Comparison of ENCODE assay signal across 8 cellular contexts in genomic region chr11:93198221-93198650, GRCh38. TPM values are rescaled to one million over a fixed set of nuclear protein-coding genes. Genes with fewer than 3 reads are reported as not detected.
A peak's percentile ranks its signal among the peaks of the same experiment; 100 is the strongest.
DNase-seq lines count a peak whose midpoint lies in the region; FAIRE-seq and TF ChIP-seq lines count a peak whose summit lies in the region.

No MANE protein-coding gene starts in this region.

- H3F3A ChIP-seq in PC-9 (ENCODE audit: insufficient read depth, low read depth): peaks cover 13% of the 10 kb centered on the region; the same call in 1 of the 2 replicates

- H2BK15ac ChIP-seq in H1 (ENCODE audit: low read length): no peak overlapping the region

- peaks cover 3% of the 10 kb centered on the region; the same call in 1 of the 2 replicates for H3K23me2 ChIP-seq in H1 (ENCODE audit: low read depth, low read length)

- H3K4me3 Mint-ChIP-seq in nephron progenitor cell: peak overlapping the region; percentile 98

- TF ChIP-seq RAD21 in H1 (IDR thresholded peaks at IDR 0.05 in 1 of 2, conservative IDR thresholded peaks at IDR 0.05 in 1 of 2; ENCODE audit: low read depth in 2 of 2, low read length in 2 of 2): no peak

- no peak overlapping the region; the same call in 1 of the 2 replicates for H2BK5ac ChIP-seq in H1 (ENCODE audit: low read depth, low read length)

- no peaks in the 10 kb centered on the region for H3K36me3 ChIP-seq in PC-9 (ENCODE audit: low read depth)
- H3K36me3 ChIP-seq in H1 (ENCODE audit: control insufficient read depth in 2 of 4, insufficient read depth in 4 of 4, low read length in 3 of 4): no peaks in the 10 kb centered on the region

- peak overlapping the region in 3 of 4 experiments; percentile 25 to 82 (median 47); a peak in 4 of 7 replicates for H3K9ac ChIP-seq in H1 (replicated peaks in 1 of 4; ENCODE audit: extremely low read depth in 1 of 4, low read depth in 3 of 4, low read length in 3 of 4)

- no peak overlapping the region for H2BK12ac ChIP-seq in H1 (ENCODE audit: low read depth, low read length)

- POLR2A ChIA-PET in PC-9 (lab: Charles Lee; ENCODE audit: unreplicated experiment) (interaction anchor here (0.5 kb wide), 1 partner anchor 542 kb away, joined by 14 read pairs; no protein-coding TSS in a partner anchor), H1 (lab: Charles Lee; ENCODE audit: partially characterized antibody) (interaction anchor here (0.6 to 4.0 kb wide), 10 partner anchors 15 to 543 kb away, joined by 3 to 21 read pairs (median 4); partner anchors contain the start of genes C11orf54 and TAF1D)

- peaks cover 3% of the 10 kb centered on the region for H3K27me3 Mint-ChIP-seq in nephron progenitor cell (ENCODE audit: low read depth, poor library complexity)

- H4K5ac ChIP-seq in H1 (ENCODE audit: insufficient read length, low read depth, low read length): peak overlapping the region; percentile 59

- H2AK5ac ChIP-seq in H1 (ENCODE audit: low read depth, low read length): no peak overlapping the region

- no peak for TF ChIP-seq POLR2A in H1 (IDR thresholded peaks at IDR 0.05; ENCODE audit: control extremely low read depth in 1 of 2, low read depth in 2 of 2, low read length in 2 of 2)

- no peak overlapping the region for H3K14ac ChIP-seq in H1 (ENCODE audit: insufficient read length)

- DNase-seq in NCI-H524 (lab: John Stamatoyannopoulos, UW) (peak; percentile 3 to 48), NCI-H524 treated with DMSO at 0.1 percent for 48 hours (lab: John Stamatoyannopoulos, UW) (no peak), PC-9 (peak in 1 of 2 experiments; percentile 51), H1 (ENCODE audit: low read depth in 1 of 2, low spot score in 2 of 2) (no peak), nephron progenitor cell (no peak), NCI-H69 (lab: John Stamatoyannopoulos, UW) (no peak), NCI-H2029 treated with DMSO at 0.1 percent for 48 hours (lab: John Stamatoyannopoulos, UW) (no peak)
- DNase-seq in stimulated activated CD4-positive, alpha-beta T cell treated with anti-CD3 and anti-CD28 coated beads, Interleukin-1b, Interleukin-23, amount 100 ng/mL, for 48 hours: no peak

- H2BK20ac ChIP-seq in H1 (ENCODE audit: low read length): no peak overlapping the region

- H4K20me1 ChIP-seq in PC-9 (ENCODE audit: insufficient read depth) (no peaks in the 10 kb centered on the region), H1 (replicated peaks in 1 of 2; ENCODE audit: control insufficient read depth in 1 of 2, insufficient read depth in 2 of 2, low read length in 2 of 2) (no peaks in the 10 kb centered on the region)

- TF ChIP-seq CTCF in PC-9 (conservative IDR thresholded peaks at IDR 0.05) (no peak), H1 (IDR thresholded peaks at IDR 0.05; ENCODE audit: control extremely low read depth in 1 of 3, insufficient read depth in 1 of 3, low read depth in 1 of 3, low read length in 3 of 3) (no peak), nephron progenitor cell (IDR thresholded peaks at IDR 0.05) (no peak)

- peaks cover 28% of the 10 kb centered on the region for H3K36me3 Mint-ChIP-seq in nephron progenitor cell (ENCODE audit: low read depth)

- H2AFZ ChIP-seq in PC-9 (peak overlapping the region; percentile 99), H1 (ENCODE audit: low read length) (peak overlapping the region; percentile 82; the same call in 1 of the 2 replicates)

- peaks cover 21% of the 10 kb centered on the region for H3K9me3 Mint-ChIP-seq in nephron progenitor cell

- peaks cover 18% of the 10 kb centered on the region for H3K4me1 Mint-ChIP-seq in nephron progenitor cell

- no peak overlapping the region for H3K23ac ChIP-seq in H1 (ENCODE audit: insufficient read length)

- H3K79me1 ChIP-seq in H1 (ENCODE audit: low read depth, low read length): no peaks in the 10 kb centered on the region; the same call in 1 of the 2 replicates

- H3K4me3 ChIP-seq in PC-9: peak overlapping the region; percentile 68
- H3K4me3 ChIP-seq in H1 (ENCODE audit: extremely low read depth in 1 of 4, insufficient read depth in 2 of 4, low read depth in 3 of 4, low read length in 4 of 4): peak overlapping the region; percentile 67 to 99 (median 77)

- H3K79me2 ChIP-seq in PC-9 (ENCODE audit: low read depth): peaks cover 36% of the 10 kb centered on the region
- peaks cover 7 to 37% of the 10 kb centered on the region in 2 experiments for H3K79me2 ChIP-seq in H1 (ENCODE audit: control insufficient read depth in 1 of 2, insufficient read depth in 2 of 2, low read length in 2 of 2)

- peaks cover 8% of the 10 kb centered on the region for H3K4me1 ChIP-seq in PC-9 (replicated peaks; ENCODE audit: insufficient read depth)
- peaks cover 0 to 3% (median 1%) of the 10 kb centered on the region in 4 experiments; a peak in 2 of 7 replicates for H3K4me1 ChIP-seq in H1 (replicated peaks in 1 of 4; ENCODE audit: control insufficient read depth in 3 of 4, insufficient read depth in 4 of 4, low read length in 3 of 4)

- intact Hi-C loops in PC-9 (cut with micrococcal nuclease; ENCODE audit: unreplicated experiment): loop anchor here (10.0 kb wide), 1 partner anchor 253 kb away; no protein-coding TSS in a partner anchor

- no peak overlapping the region for H4K91ac ChIP-seq in H1 (replicated peaks; ENCODE audit: insufficient read length, low read length)

- H3K56ac ChIP-seq in H1 (replicated peaks; ENCODE audit: insufficient read length, low read depth, low read length): no peak overlapping the region

- no peak overlapping the region for H3K27ac Mint-ChIP-seq in nephron progenitor cell

- H2BK120ac ChIP-seq in H1 (replicated peaks; ENCODE audit: low read depth, low read length): no peak overlapping the region

- no peak overlapping the region for H4K8ac ChIP-seq in H1 (ENCODE audit: extremely low read depth, insufficient read depth, low read length)

- H3K27me3 ChIP-seq in PC-9 (ENCODE audit: insufficient read depth, low read depth) (no peaks in the 10 kb centered on the region), H1 (replicated peaks in 1 of 4; ENCODE audit: control insufficient read depth in 3 of 4, extremely low read depth in 1 of 4, insufficient read depth in 3 of 4, low read length in 3 of 4) (no peaks in the 10 kb centered on the region)

- H3K18ac ChIP-seq in H1 (ENCODE audit: extremely low read depth, low read length): peak overlapping the region; percentile 51; the same call in 1 of the 2 replicates

- no peak for TF ChIP-seq EP300 in H1 (IDR thresholded peaks at IDR 0.05; ENCODE audit: borderline replicate concordance in 1 of 2, low read depth in 2 of 2, low read length in 2 of 2)

- no peak overlapping the region for H3K4ac ChIP-seq in H1 (replicated peaks; ENCODE audit: insufficient read length, low read depth, low read length)

- H3K4me2 ChIP-seq in PC-9 (peak overlapping the region; percentile 84), H1 (ENCODE audit: insufficient read depth in 1 of 2, low read depth in 2 of 2, low read length in 2 of 2) (peak overlapping the region; percentile 61 to 96)

- no peaks in the 10 kb centered on the region for H3K9me2 ChIP-seq in PC-9 (ENCODE audit: insufficient read depth)

- H3K27ac ChIP-seq in PC-9 (no peak overlapping the region), H1 (ENCODE audit: low read depth, low read length) (no peak overlapping the region)

- FAIRE-seq in H1 (lab: Jason Lieb, UNC): no peak

- WGBS in H1 (ENCODE audit: extremely low coverage in 1 of 2, insufficient coverage in 1 of 2, insufficient read length in 1 of 2, insufficient replicate concordance in 2 of 2, low coverage in 1 of 2, low lambda C conversion rate in 2 of 2, missing lambda C conversion rate in 1 of 2), 2 experiments: 13% methylated on average over 9 of the region's 9 CpGs; no CpG with 5 or more reads in 1 of the 2 experiments

- CTCF ChIA-PET in PC-9 (lab: Charles Lee): interaction anchor here (0.5 kb wide), 1 partner anchor 101 kb away, joined by 3 read pairs; no protein-coding TSS in a partner anchor
- CTCF ChIA-PET in H1 (lab: Charles Lee; ENCODE audit: partially characterized antibody): interaction anchor here (0.5 to 3.1 kb wide), 6 partner anchors 11 to 444 kb away, joined by 3 to 11 read pairs (median 3); no protein-coding TSS in a partner anchor

- H3K9me3 ChIP-seq in PC-9 (ENCODE audit: insufficient read depth, low read depth) (no peaks in the 10 kb centered on the region), H1 (ENCODE audit: insufficient read depth in 2 of 2, low read depth in 1 of 2, low read length in 1 of 2) (no peaks in the 10 kb centered on the region)

- no TSS peak for BruUV-seq in PC-9 (replicated peaks; lab: Mats Ljungman, UMichigan)

TF ChIP-seq in H1, 55 proteins besides CTCF, POLR2A, EP300 and RAD21:
- TF ChIP-seq GABPA (IDR thresholded peaks at IDR 0.05; ENCODE audit: borderline replicate concordance, insufficient read depth, low read length) (no peak), CHD2 (IDR thresholded peaks at IDR 0.05; ENCODE audit: low read length) (no peak), EGR1 (IDR thresholded peaks at IDR 0.05; ENCODE audit: borderline replicate concordance, low read depth, low read length) (no peak), SRF (IDR thresholded peaks at IDR 0.05; ENCODE audit: low read depth, low read length) (no peak)

RNA-seq across cellular contexts. Expression of gene SLC36A4, which starts 0.4 kb away (rescaled TPM):
- 17.7 and 18.2 TPM in 2 replicates for total RNA-seq in PC-9 (2021)
- 22.7 and 24.4 TPM in 2 replicates for total RNA-seq in H1 (2021; fragmentation: NEBNext Ultra II Directional; extraction: Animal tissue kit (Norgen Biotek cat#: 25700))
- 7.3 and 10.2 TPM in 2 replicates for polyA plus RNA-seq in H1 (2011; rRNA removed)
- polyA plus RNA-seq in H1 (2011; cell fraction: cytosol; rRNA removed): 12.1 TPM
- polyA plus RNA-seq in H1 (2011; cell fraction: nucleus; rRNA removed): 9.6 TPM
- polyA plus RNA-seq in H1 (2012, experiment 1 of 2): 12.2 to 27.0 TPM (median 16.9 TPM) in 4 replicates
- 1.7 TPM for polyA plus RNA-seq in H1 (2012, experiment 2 of 2)
- polyA plus RNA-seq in H1 (2013, experiment 1 of 2): 16.1 TPM
- polyA plus RNA-seq in H1 (2013, experiment 2 of 2): 14.5 TPM
- polyA minus RNA-seq in H1 (2011; rRNA and poly(A)+ RNA removed): 20.8 and 28.6 TPM in 2 replicates
- polyA minus RNA-seq in H1 (2011; cell fraction: cytosol; rRNA and poly(A)+ RNA removed): 12.2 TPM
- 54.2 TPM for polyA minus RNA-seq in H1 (2011; cell fraction: nucleus; rRNA and poly(A)+ RNA removed)

Comparison
In these comparisons a context has a peak if more than half of its experiments do, and no peak if none do; other contexts are left out.
1. DNase-seq: peak in NCI-H524 (2 of 2); none in NCI-H524 treated with DMSO at 0.1 percent for 48 hours (single experiment), H1 (0 of 2), nephron progenitor cell (single experiment), stimulated activated CD4-positive, alpha-beta T cell treated with anti-CD3 and anti-CD28 coated beads, Interleukin-1b, Interleukin-23, amount 100 ng/mL, for 48 hours (single experiment), NCI-H69 (single experiment) and NCI-H2029 treated with DMSO at 0.1 percent for 48 hours (single experiment).